Comparison of ENCODE assay signal across 33 cellular contexts in genomic region chr17:18119166-18119745, GRCh38.
"Had no signal": no experiment of that assay in that cellular context is flagged by ENCODE, and none has a peak within 500 bp of the region (broad histone marks: within the 10 kb centered on the region; RNA-seq: fewer than 3 reads in every experiment).

No MANE protein-coding gene starts in this region.

- H3K4me1 ChIP-seq: adrenal gland, body of pancreas, breast epithelium had no signal

- H3K27ac ChIP-seq: adrenal gland, body of pancreas, brain microvascular endothelial cell, breast epithelium, VCaP had no signal

- H3K4me3 ChIP-seq: adrenal gland, body of pancreas, breast epithelium had no signal

- H3K36me3 ChIP-seq: adrenal gland, brain microvascular endothelial cell, breast epithelium had no signal

- ATAC-seq: activated CD8-positive, alpha-beta T cell treated with anti-CD3 and anti-CD28 coated beads for 36 hours; activated naive CD4-positive, alpha-beta T cell treated with anti-CD3 and anti-CD28 coated beads, Interleukin-2, amount 50 U/mL, for 72 hours; activated T-cell treated with anti-CD3 and anti-CD28 coated beads, Interleukin-2, amount 50 U/mL, for 4 hours; activated T-cell treated with anti-CD3 and anti-CD28 coated beads, Interleukin-2, amount 50 U/mL, for 72 hours; activated T-helper 17 cell treated with anti-CD3 and anti-CD28 coated beads, Interleukin-2, amount 50 U/mL, for 72 hours; body of pancreas had no signal

- H3K9me3 ChIP-seq: adrenal gland, body of pancreas had no signal

- H3K27me3 ChIP-seq: adrenal gland, body of pancreas, brain microvascular endothelial cell, breast epithelium had no signal

- FAIRE-seq: astrocyte, TTC549 had no signal

- DNase-seq: activated B cell treated with CpG ODN at 0.5 μM for 24 hours; activated CD4-positive, alpha-beta memory T cell treated with anti-CD3 and anti-CD28 coated beads for 36 hours; activated CD4-positive, alpha-beta T cell treated with anti-CD3 and anti-CD28 coated beads for 48 hours; activated CD4-positive, alpha-beta T cell treated with anti-CD3 and anti-CD28 coated beads, Interleukin-2, amount 50 U/mL, for 1 hour; activated CD4-positive, alpha-beta T cell treated with anti-CD3 and anti-CD28 coated beads, Interleukin-2, amount 50 U/mL, for 4 hours; activated CD4-positive, CD25-positive, alpha-beta regulatory T cell treated with anti-CD3 and anti-CD28 coated beads, Interleukin-2, amount 50 U/mL, for 72 hours; activated CD8-positive, alpha-beta memory T cell treated with anti-CD3 and anti-CD28 coated beads, Interleukin-2, amount 50 U/mL, for 4 hours; activated CD8-positive, alpha-beta T cell treated with anti-CD3 and anti-CD28 coated beads for 36 hours; activated effector memory CD4-positive, alpha-beta T cell treated with anti-CD3 and anti-CD28 coated beads, Interleukin-2, amount 50 U/mL, for 16 hours; activated gamma-delta T cell treated with Interleukin-2 at 50 U/mL for 16 hours; activated naive CD4-positive, alpha-beta T cell; activated naive CD4-positive, alpha-beta T cell treated with anti-CD3 and anti-CD28 coated beads for 36 hours; activated naive CD4-positive, alpha-beta T cell treated with anti-CD3 and anti-CD28 coated beads, Interleukin-2, amount 50 U/mL, for 16 hours; activated naive CD8-positive, alpha-beta T cell treated with anti-CD3 and anti-CD28 coated beads for 36 hours; activated T-cell treated with anti-CD3 and anti-CD28 coated beads for 4 hours; activated T-cell treated with anti-CD3 and anti-CD28 coated beads, Interleukin-2, amount 50 U/mL, for 1 hour; activated T-cell treated with anti-CD3 and anti-CD28 coated beads, Interleukin-2, amount 50 U/mL, for 4 hours; activated T-cell treated with anti-CD3 and anti-CD28 coated beads, Interleukin-2, amount 50 U/mL, for 72 hours; adrenal gland; amniotic stem cell; aorta; body of pancreas; brain microvascular endothelial cell; central memory CD4-positive, alpha-beta T cell; T-helper 1 cell; T-helper 2 cell; T-helper 9 cell had no signal
